ENCODE assay signal across 13 cellular contexts in genomic region chr2:9462872-9463697, GRCh38. TPM values are rescaled to one million over a fixed set of nuclear protein-coding genes. Genes with fewer than 3 reads are reported as not detected.
DNase-seq lines count a peak whose midpoint lies in the region; ATAC-seq and TF ChIP-seq lines count a peak whose summit lies in the region.
"Had no signal": no experiment of that assay in that cellular context is flagged by ENCODE, and none has a peak within 500 bp of the region (broad histone marks: within the 10 kb centered on the region; RNA-seq: fewer than 3 reads in every experiment).

No MANE protein-coding gene starts in this region.

- no peak for TF ChIP-seq CTCF in neutrophil (IDR thresholded peaks at IDR 0.05)
- no peak for TF ChIP-seq CTCF in CD4-positive, alpha-beta T cell (IDR thresholded peaks at IDR 0.05)

- peaks cover 10 to 11% of the 10 kb centered on the region in 2 experiments for H3K4me1 ChIP-seq in neutrophil (ENCODE audit: control insufficient read depth in 1 of 2, insufficient read depth in 1 of 2, low read depth in 1 of 2, low read length in 1 of 2)

- H3K4me3 Mint-ChIP-seq in activated T-cell treated with anti-CD3 and anti-CD28 coated beads, Interleukin-2, amount 50 U/mL, for 24 hours: no peak overlapping the region
- no peak overlapping the region for H3K4me3 Mint-ChIP-seq in T-helper 17 cell
- no peak overlapping the region for H3K4me3 Mint-ChIP-seq in CD4-positive, alpha-beta T cell
- H3K4me3 Mint-ChIP-seq: HFFc6; IgD-negative memory B cell; stimulated activated naive B cell treated with anti-CD40 and anti-IgM and Interleukin-4, amounts not matched to agents 10 μg/mL and 1 μg/mL and 100 μg/mL, for 72 hours had no signal

- H3K27ac ChIP-seq in neutrophil: peak overlapping the region; percentile 46
- H3K27ac ChIP-seq in CD4-positive, alpha-beta T cell (ENCODE audit: low read depth, low read length): no peak overlapping the region

- ATAC-seq in T-helper 17 cell: no peak
- no peak for ATAC-seq in CD4-positive, alpha-beta T cell (ENCODE audit: poor library complexity)
- ATAC-seq in GM18520 (IDR thresholded peaks at IDR 0.05; ENCODE audit: unreplicated experiment): no peak
- ATAC-seq in GM21737 (IDR thresholded peaks at IDR 0.05; ENCODE audit: unreplicated experiment): no peak
- ATAC-seq: stimulated activated naive B cell treated with anti-CD40 and anti-IgM and Interleukin-4, amounts not matched to agents 10 μg/mL and 1 μg/mL and 100 μg/mL, for 72 hours had no signal

- POLR2A ChIA-PET in CD4-positive, alpha-beta T cell (lab: Charles Lee): interaction anchor here (1.4 kb wide), 1 partner anchor 11 kb away, joined by 4 read pairs; no protein-coding TSS in a partner anchor

- intact Hi-C loops in CD4-positive, alpha-beta T cell (cut with DNase I, micrococcal nuclease): no loop called here

- H3K27me3 ChIP-seq in neutrophil: no peaks in the 10 kb centered on the region
- no peaks in the 10 kb centered on the region for H3K27me3 ChIP-seq in CD4-positive, alpha-beta T cell (ENCODE audit: control insufficient read depth, insufficient read depth, low read length)
- H3K27me3 ChIP-seq: dorsolateral prefrontal cortex had no signal

- peaks cover 19% of the 10 kb centered on the region for H3K36me3 ChIP-seq in neutrophil

- H3K27ac Mint-ChIP-seq in activated T-cell treated with anti-CD3 and anti-CD28 coated beads, Interleukin-2, amount 50 U/mL, for 24 hours: peak overlapping the region; percentile 74
- H3K27ac Mint-ChIP-seq in T-helper 17 cell: peak overlapping the region; percentile 41
- H3K27ac Mint-ChIP-seq in CD4-positive, alpha-beta T cell: no peak overlapping the region
- H3K27ac Mint-ChIP-seq: HFFc6; stimulated activated naive B cell treated with anti-CD40 and anti-IgM and Interleukin-4, amounts not matched to agents 10 μg/mL and 1 μg/mL and 100 μg/mL, for 72 hours had no signal

- H3K36me3 Mint-ChIP-seq in activated T-cell treated with anti-CD3 and anti-CD28 coated beads, Interleukin-2, amount 50 U/mL, for 24 hours (ENCODE audit: low read depth): peaks cover 82% of the 10 kb centered on the region
- peaks cover 2% of the 10 kb centered on the region for H3K36me3 Mint-ChIP-seq in T-helper 17 cell (ENCODE audit: low read depth)
- peaks cover 66% of the 10 kb centered on the region for H3K36me3 Mint-ChIP-seq in CD4-positive, alpha-beta T cell (ENCODE audit: low read depth)

- no peaks in the 10 kb centered on the region for H3K9me3 ChIP-seq in T-helper 17 cell (ENCODE audit: control insufficient read depth, low read length, poor library complexity, severe bottlenecking)
- no peaks in the 10 kb centered on the region for H3K9me3 ChIP-seq in neutrophil
- H3K9me3 ChIP-seq in CD4-positive, alpha-beta T cell (ENCODE audit: control insufficient read depth, low read length): no peaks in the 10 kb centered on the region

- CTCF ChIA-PET in CD4-positive, alpha-beta T cell (lab: Charles Lee): no interaction called here

- H3K4me1 Mint-ChIP-seq in activated T-cell treated with anti-CD3 and anti-CD28 coated beads, Interleukin-2, amount 50 U/mL, for 24 hours (ENCODE audit: low read depth): peaks cover 10% of the 10 kb centered on the region
- H3K4me1 Mint-ChIP-seq in T-helper 17 cell: peaks cover 9% of the 10 kb centered on the region
- no peaks in the 10 kb centered on the region for H3K4me1 Mint-ChIP-seq in CD4-positive, alpha-beta T cell (ENCODE audit: low read depth)

- peak overlapping the region in 1 of 2 experiments; percentile 5 for H3K4me3 ChIP-seq in neutrophil (ENCODE audit: low read depth in 1 of 2, low read length in 1 of 2)
- H3K4me3 ChIP-seq: dorsolateral prefrontal cortex had no signal

- H3K27me3 Mint-ChIP-seq in activated T-cell treated with anti-CD3 and anti-CD28 coated beads, Interleukin-2, amount 50 U/mL, for 24 hours: no peaks in the 10 kb centered on the region
- no peaks in the 10 kb centered on the region for H3K27me3 Mint-ChIP-seq in T-helper 17 cell
- H3K27me3 Mint-ChIP-seq in CD4-positive, alpha-beta T cell: no peaks in the 10 kb centered on the region
- H3K27me3 Mint-ChIP-seq: IgD-negative memory B cell; stimulated activated naive B cell treated with anti-CD40 and anti-IgM and Interleukin-4, amounts not matched to agents 10 μg/mL and 1 μg/mL and 100 μg/mL, for 72 hours had no signal

- H3K9me3 Mint-ChIP-seq in activated T-cell treated with anti-CD3 and anti-CD28 coated beads, Interleukin-2, amount 50 U/mL, for 24 hours: no peaks in the 10 kb centered on the region
- H3K9me3 Mint-ChIP-seq in CD4-positive, alpha-beta T cell: no peaks in the 10 kb centered on the region
- H3K9me3 Mint-ChIP-seq: HFFc6; IgD-negative memory B cell; stimulated activated naive B cell treated with anti-CD40 and anti-IgM and Interleukin-4, amounts not matched to agents 10 μg/mL and 1 μg/mL and 100 μg/mL, for 72 hours had no signal

- DNase-seq in activated T-cell treated with anti-CD3 and anti-CD28 coated beads, Interleukin-2, amount 50 U/mL, for 24 hours: no peak
- no peak for DNase-seq in activated T-cell treated with anti-CD3 and anti-CD28 coated beads, Interleukin-2, amount 50 U/mL, for 1 hour
- DNase-seq in NCI-H128 (lab: John Stamatoyannopoulos, UW; ENCODE audit: unreplicated experiment): peak; percentile 15
- no peak for DNase-seq in T-helper 17 cell
- DNase-seq in CD4-positive, alpha-beta T cell: no peak
- DNase-seq: dorsolateral prefrontal cortex; HFFc6; midbrain; stimulated activated naive B cell treated with anti-CD40 and anti-IgM and Interleukin-4, amounts not matched to agents 10 μg/mL and 1 μg/mL and 100 μg/mL, for 72 hours had no signal

RNA-seq across cellular contexts. Expression of gene IAH1, which starts 11.3 kb away (rescaled TPM):
- total RNA-seq in T-helper 17 cell: 10 to 100 TPM; 43.6 to 45.2 TPM
- total RNA-seq in CD4-positive, alpha-beta T cell: 10 to 100 TPM; 54.8 to 57.3 TPM

RNA-seq across cellular contexts. Expression of gene CPSF3, which starts 39.6 kb away (rescaled TPM):
- 10 to 100 TPM; 18.1 to 19.0 TPM for total RNA-seq in T-helper 17 cell
- total RNA-seq in CD4-positive, alpha-beta T cell: 10 to 100 TPM; 13.2 to 13.8 TPM

RNA-seq across cellular contexts. Expression of gene ITGB1BP1, which starts 39.8 kb away (rescaled TPM):
- total RNA-seq in T-helper 17 cell: 10 to 100 TPM; 62.6 to 74.9 TPM
- total RNA-seq in CD4-positive, alpha-beta T cell: 10 to 100 TPM; 24.4 to 25.0 TPM
